21 cellular contexts compared by ENCODE assay signal in genomic region chr15:31740203-31740602, GRCh38.
DNase-seq lines count a peak whose midpoint lies in the region; ATAC-seq, FAIRE-seq and TF ChIP-seq lines count a peak whose summit lies in the region.
"Had no signal": no experiment of that assay in that cellular context is flagged by ENCODE, and none has a peak within 500 bp of the region (broad histone marks: within the 10 kb centered on the region; RNA-seq: fewer than 3 reads in every experiment).

No MANE protein-coding gene starts in this region.

- FAIRE-seq in H54 (lab: Jason Lieb, UNC): no peak
- FAIRE-seq: GM18507 had no signal

- H3K9me3 Mint-ChIP-seq in mesothelial cell of epicardium: peaks cover 28% of the 10 kb centered on the region

- DNase-seq in D341Med (ENCODE audit: low spot score): peak; percentile 78
- peak; percentile 96 for DNase-seq in NCI-H2171 (lab: John Stamatoyannopoulos, UW)
- peak; percentile 86 for DNase-seq in cerebellar cortex (ENCODE audit: low spot score)
- DNase-seq in mesothelial cell of epicardium (ENCODE audit: low spot score in 2 of 2, unreplicated experiment in 2 of 2): no peak
- no peak for DNase-seq in activated CD8-positive, alpha-beta memory T cell treated with anti-CD3 and anti-CD28 coated beads, Interleukin-2, amount 50 U/mL, for 48 hours
- DNase-seq in H54 (ENCODE audit: insufficient read length, low spot score): no peak
- DNase-seq: ACHN; activated CD4-positive, alpha-beta T cell treated with anti-CD3 and anti-CD28 coated beads for 1 hour; CD8-positive, alpha-beta memory T cell; NCI-H1092; NCI-H774; right cardiac atrium; RPMI8226; T-helper 17 cell; upper lobe of right lung had no signal

- no peak for TF ChIP-seq CTCF in mesothelial cell of epicardium (IDR thresholded peaks at IDR 0.05; ENCODE audit: unreplicated experiment)

- H3K4me3 Mint-ChIP-seq in mesothelial cell of epicardium: no peak overlapping the region
- H3K4me3 Mint-ChIP-seq: CD8-positive, alpha-beta memory T cell; stimulated activated memory B cell treated with anti-CD40 and anti-IgM and Interleukin-4, amounts not matched to agents 10 μg/mL and 1 μg/mL and 100 μg/mL, for 72 hours; T-helper 17 cell had no signal

- peaks cover 13% of the 10 kb centered on the region for H3K27me3 Mint-ChIP-seq in mesothelial cell of epicardium (ENCODE audit: low read depth)
- H3K27me3 Mint-ChIP-seq: T-helper 17 cell had no signal

- ATAC-seq in GM18498 (IDR thresholded peaks at IDR 0.05; ENCODE audit: unreplicated experiment) (no peak), GM18867 (IDR thresholded peaks at IDR 0.05; ENCODE audit: unreplicated experiment) (no peak)
- ATAC-seq: activated naive CD4-positive, alpha-beta T cell treated with anti-CD3 and anti-CD28 coated beads, Interleukin-2, amount 50 U/mL, for 72 hours; gastroesophageal sphincter; right cardiac atrium; stimulated activated memory B cell treated with anti-CD40 and anti-IgM and Interleukin-4, amounts not matched to agents 10 μg/mL and 1 μg/mL and 100 μg/mL, for 72 hours; T-helper 17 cell; upper lobe of right lung had no signal

- TF ChIP-seq POLR2A in H54 (IDR thresholded peaks at IDR 0.05; ENCODE audit: low read depth, low read length): no peak

- H3K36me3 Mint-ChIP-seq in mesothelial cell of epicardium: no peaks in the 10 kb centered on the region
- H3K36me3 Mint-ChIP-seq: stimulated activated memory B cell treated with anti-CD40 and anti-IgM and Interleukin-4, amounts not matched to agents 10 μg/mL and 1 μg/mL and 100 μg/mL, for 72 hours had no signal

- H3K27ac Mint-ChIP-seq in mesothelial cell of epicardium: peak overlapping the region; percentile 53
- H3K27ac Mint-ChIP-seq: activated naive CD4-positive, alpha-beta T cell treated with anti-CD3 and anti-CD28 coated beads, Interleukin-2, amount 50 U/mL, for 72 hours; CD8-positive, alpha-beta memory T cell; stimulated activated memory B cell treated with anti-CD40 and anti-IgM and Interleukin-4, amounts not matched to agents 10 μg/mL and 1 μg/mL and 100 μg/mL, for 72 hours; T-helper 17 cell had no signal

- no peaks in the 10 kb centered on the region for H3K4me1 Mint-ChIP-seq in mesothelial cell of epicardium
- H3K4me1 Mint-ChIP-seq: CD8-positive, alpha-beta memory T cell; stimulated activated memory B cell treated with anti-CD40 and anti-IgM and Interleukin-4, amounts not matched to agents 10 μg/mL and 1 μg/mL and 100 μg/mL, for 72 hours; T-helper 17 cell had no signal

Comparison
In these comparisons a context has a peak if more than half of its experiments do, and no peak if none do; other contexts are left out.
1. DNase-seq: peak in D341Med (single experiment), NCI-H2171 (single experiment) and cerebellar cortex (single experiment); none in mesothelial cell of epicardium (0 of 2), activated CD8-positive, alpha-beta memory T cell treated with anti-CD3 and anti-CD28 coated beads, Interleukin-2, amount 50 U/mL, for 48 hours (single experiment) and H54 (single experiment).